13 cellular contexts compared by ENCODE assay signal in the genomic region with DNA sequence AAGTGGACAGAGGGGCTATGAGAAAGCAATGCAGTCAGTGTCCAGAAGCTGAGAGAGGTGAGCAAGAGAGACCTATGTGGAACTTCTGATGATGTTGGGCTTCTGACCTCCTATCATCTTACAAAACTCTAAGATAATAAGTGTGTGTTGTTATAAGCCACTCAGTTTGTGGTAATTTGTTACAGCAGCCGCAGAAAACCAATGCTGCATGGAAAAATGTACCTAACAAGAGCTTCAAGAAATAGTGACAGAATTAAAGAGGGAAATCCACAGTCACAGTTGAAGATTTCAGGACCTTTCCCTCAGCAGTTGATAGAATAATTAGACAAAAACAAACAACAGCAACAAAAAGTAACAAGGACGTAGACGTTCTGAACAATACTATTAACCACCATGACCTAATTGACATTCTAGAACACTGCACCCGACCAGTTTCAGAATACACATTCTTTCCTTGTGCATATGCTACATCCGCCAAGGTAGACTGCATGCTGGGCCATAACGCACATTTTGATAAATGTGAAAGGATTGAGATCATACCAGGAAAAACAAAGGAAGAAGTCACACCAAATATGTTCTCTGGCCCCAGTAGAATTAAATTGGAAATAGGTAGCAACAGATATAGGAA. TPM values are rescaled to one million over a fixed set of nuclear protein-coding genes. Genes with fewer than 3 reads are reported as not detected.
DNase-seq lines count a peak whose midpoint lies in the region; ATAC-seq and TF ChIP-seq lines count a peak whose summit lies in the region.
"Had no signal": no experiment of that assay in that cellular context is flagged by ENCODE, and none has a peak within 500 bp of the region (broad histone marks: within the 10 kb centered on the region; RNA-seq: fewer than 3 reads in every experiment).

No MANE protein-coding gene starts in this region.

- no peak for TF ChIP-seq CTCF in Peyer's patch (IDR thresholded peaks at IDR 0.05)
- no peak for TF ChIP-seq CTCF in spleen (IDR thresholded peaks at IDR 0.05 in 8 of 11, conservative IDR thresholded peaks at IDR 0.05 in 3 of 11)
- TF ChIP-seq CTCF in upper lobe of left lung (IDR thresholded peaks at IDR 0.05) = no peak

- H3K4me1 Mint-ChIP-seq in activated naive CD8-positive, alpha-beta T cell treated with anti-CD3 and anti-CD28 coated beads for 36 hours = peaks cover 79% of the 10 kb centered on the region

- no peaks in the 10 kb centered on the region for H3K9me3 ChIP-seq in Peyer's patch
- H3K9me3 ChIP-seq in spleen = no peaks in the 10 kb centered on the region
- H3K9me3 ChIP-seq in upper lobe of left lung = no peaks in the 10 kb centered on the region
- H3K9me3 ChIP-seq: MG63 had no signal

- no peak for TF ChIP-seq POLR2A in Peyer's patch (IDR thresholded peaks at IDR 0.05)
- no peak for TF ChIP-seq POLR2A in spleen (IDR thresholded peaks at IDR 0.05)
- no peak for TF ChIP-seq POLR2A in upper lobe of left lung (IDR thresholded peaks at IDR 0.05)

- 69 to 82% (median 80%) methylated on average over 6 of the region's 6 CpGs for WGBS in spleen, 5 donors
- 77 to 85% methylated on average over 6 of the region's 6 CpGs for WGBS in upper lobe of left lung, 2 donors

- peak overlapping the region; percentile 49 for H3K4me3 Mint-ChIP-seq in activated naive CD8-positive, alpha-beta T cell treated with anti-CD3 and anti-CD28 coated beads for 36 hours
- H3K4me3 Mint-ChIP-seq: brain had no signal

- no peaks in the 10 kb centered on the region for H3K27me3 Mint-ChIP-seq in activated naive CD8-positive, alpha-beta T cell treated with anti-CD3 and anti-CD28 coated beads for 36 hours

- TF ChIP-seq EP300 in upper lobe of left lung (IDR thresholded peaks at IDR 0.05) = no peak

- H3K36me3 Mint-ChIP-seq in activated naive CD8-positive, alpha-beta T cell treated with anti-CD3 and anti-CD28 coated beads for 36 hours = peaks cover 41% of the 10 kb centered on the region

- peak overlapping the region; percentile 99 for H3K27ac Mint-ChIP-seq in activated naive CD8-positive, alpha-beta T cell treated with anti-CD3 and anti-CD28 coated beads for 36 hours

- DNase-seq in activated CD4-positive, alpha-beta T cell treated with anti-CD3 and anti-CD28 coated beads for 48 hours = peak; percentile 52
- no peak for DNase-seq in activated CD4-positive, alpha-beta T cell treated with anti-CD3 and anti-CD28 coated beads for 1 hour
- DNase-seq in Peyer's patch (no peak), spleen (no peak), upper lobe of left lung (no peak)
- no peak for DNase-seq in activated naive CD8-positive, alpha-beta T cell treated with anti-CD3 and anti-CD28 coated beads for 36 hours
- DNase-seq: 8988T, MG63, NCI-H187, NCI-H524 treated with DMSO at 0.1 percent for 48 hours had no signal

- peak overlapping the region; percentile 54 to 93 (median 77) for H3K27ac ChIP-seq in Peyer's patch
- peak overlapping the region in 7 of 8 donors; percentile 75 to 93 (median 90) for H3K27ac ChIP-seq in spleen
- peak overlapping the region in 2 of 4 donors; percentile 11 to 36 for H3K27ac ChIP-seq in upper lobe of left lung

- no peak overlapping the region for H3K4me3 ChIP-seq in Peyer's patch
- H3K4me3 ChIP-seq in spleen = no peak overlapping the region
- H3K4me3 ChIP-seq in upper lobe of left lung = no peak overlapping the region
- H3K4me3 ChIP-seq: MG63 had no signal

- H3K36me3 ChIP-seq in Peyer's patch (no peaks in the 10 kb centered on the region), spleen (no peaks in the 10 kb centered on the region), upper lobe of left lung (no peaks in the 10 kb centered on the region)
- H3K36me3 ChIP-seq: MG63 had no signal

- ATAC-seq in HG03025 (IDR thresholded peaks at IDR 0.05; ENCODE audit: low FRiP score, unreplicated experiment) = no peak
- ATAC-seq in upper lobe of left lung (ENCODE audit: low FRiP score in 2 of 2) = no peak
- ATAC-seq in GM21360 (IDR thresholded peaks at IDR 0.05; ENCODE audit: unreplicated experiment) = no peak

- intact Hi-C loops in spleen (cut with DNase I; ENCODE audit: low total_unique reads) = no loop called here

- H3K4me1 ChIP-seq in Peyer's patch = peaks cover 0 to 17% (median 8%) of the 10 kb centered on the region in 4 donors
- peaks cover 15 to 97% (median 68%) of the 10 kb centered on the region in 6 donors for H3K4me1 ChIP-seq in spleen
- H3K4me1 ChIP-seq in upper lobe of left lung = peaks cover 13 to 38% (median 26%) of the 10 kb centered on the region in 4 donors

- H3K9me3 Mint-ChIP-seq in activated naive CD8-positive, alpha-beta T cell treated with anti-CD3 and anti-CD28 coated beads for 36 hours = peaks cover 2% of the 10 kb centered on the region

- H3K27me3 ChIP-seq in Peyer's patch (no peaks in the 10 kb centered on the region), spleen (replicated peaks in 1 of 7) (no peaks in the 10 kb centered on the region), upper lobe of left lung (no peaks in the 10 kb centered on the region)
- H3K27me3 ChIP-seq: MG63 had no signal

RNA-seq across cellular contexts. Expression of gene EVL, which starts 1.8 kb away (rescaled TPM):
- 100 to 1,000 TPM in 2 of 4 donors, 10 to 100 TPM in 2; 44.9 to 409 (median 110) TPM for total RNA-seq in Peyer's patch
- 100 to 1,000 TPM; 225 to 236 TPM for total RNA-seq in activated naive CD8-positive, alpha-beta T cell treated with anti-CD3 and anti-CD28 coated beads for 36 hours
- total RNA-seq in spleen = 100 to 1,000 TPM; 244 to 336 (median 283) TPM
- 100 to 1,000 TPM; 169 to 184 (median 183) TPM for polyA plus RNA-seq in spleen
- 100 to 1,000 TPM in 5 of 6 donors, 10 to 100 TPM in 1; 69.6 to 222 (median 140) TPM for total RNA-seq in upper lobe of left lung
